Comparison of ENCODE assay signal across 1 cellular context in the genomic region with DNA sequence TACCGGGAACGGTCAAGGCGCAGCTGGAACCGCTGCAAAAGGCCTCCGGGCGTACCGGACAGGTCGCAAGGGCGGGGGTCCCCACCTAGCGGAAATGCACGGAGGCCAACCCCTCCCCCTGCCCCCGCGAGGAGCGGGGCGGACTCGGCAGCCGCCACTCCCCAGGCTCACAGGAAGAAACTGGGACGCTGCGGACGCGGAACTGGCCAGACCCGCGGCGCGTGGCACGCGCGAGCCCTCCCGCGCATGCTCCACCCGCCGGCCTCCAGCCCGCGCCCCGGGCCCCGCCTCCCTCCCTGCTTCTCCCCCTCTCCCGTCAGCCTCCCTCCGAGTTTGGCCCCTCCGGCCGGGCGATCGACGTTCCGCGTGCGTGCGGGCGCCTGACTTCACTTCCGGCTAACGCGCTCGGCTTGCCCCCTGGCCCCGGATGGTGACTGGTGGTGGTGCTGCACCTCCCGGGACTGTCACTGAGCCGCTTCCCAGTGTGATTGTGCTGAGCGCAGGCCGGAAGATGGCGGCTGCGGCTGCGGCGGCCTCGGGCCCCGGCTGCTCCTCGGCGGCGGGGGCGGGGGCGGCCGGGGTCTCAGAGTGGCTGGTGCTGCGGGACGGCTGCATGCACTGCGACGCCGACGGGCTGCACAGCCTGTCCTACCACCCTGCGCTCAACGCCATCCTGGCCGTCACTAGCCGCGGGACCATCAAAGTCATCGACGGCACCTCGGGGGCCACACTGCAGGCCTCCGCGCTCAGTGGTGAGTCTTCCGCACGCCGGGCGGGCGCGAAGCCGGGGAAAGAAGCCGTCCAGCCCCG.
A peak's percentile ranks its signal among the peaks of the same experiment; 100 is the strongest.
TF ChIP-seq lines count a peak whose summit lies in the region.

A gene with protein sequence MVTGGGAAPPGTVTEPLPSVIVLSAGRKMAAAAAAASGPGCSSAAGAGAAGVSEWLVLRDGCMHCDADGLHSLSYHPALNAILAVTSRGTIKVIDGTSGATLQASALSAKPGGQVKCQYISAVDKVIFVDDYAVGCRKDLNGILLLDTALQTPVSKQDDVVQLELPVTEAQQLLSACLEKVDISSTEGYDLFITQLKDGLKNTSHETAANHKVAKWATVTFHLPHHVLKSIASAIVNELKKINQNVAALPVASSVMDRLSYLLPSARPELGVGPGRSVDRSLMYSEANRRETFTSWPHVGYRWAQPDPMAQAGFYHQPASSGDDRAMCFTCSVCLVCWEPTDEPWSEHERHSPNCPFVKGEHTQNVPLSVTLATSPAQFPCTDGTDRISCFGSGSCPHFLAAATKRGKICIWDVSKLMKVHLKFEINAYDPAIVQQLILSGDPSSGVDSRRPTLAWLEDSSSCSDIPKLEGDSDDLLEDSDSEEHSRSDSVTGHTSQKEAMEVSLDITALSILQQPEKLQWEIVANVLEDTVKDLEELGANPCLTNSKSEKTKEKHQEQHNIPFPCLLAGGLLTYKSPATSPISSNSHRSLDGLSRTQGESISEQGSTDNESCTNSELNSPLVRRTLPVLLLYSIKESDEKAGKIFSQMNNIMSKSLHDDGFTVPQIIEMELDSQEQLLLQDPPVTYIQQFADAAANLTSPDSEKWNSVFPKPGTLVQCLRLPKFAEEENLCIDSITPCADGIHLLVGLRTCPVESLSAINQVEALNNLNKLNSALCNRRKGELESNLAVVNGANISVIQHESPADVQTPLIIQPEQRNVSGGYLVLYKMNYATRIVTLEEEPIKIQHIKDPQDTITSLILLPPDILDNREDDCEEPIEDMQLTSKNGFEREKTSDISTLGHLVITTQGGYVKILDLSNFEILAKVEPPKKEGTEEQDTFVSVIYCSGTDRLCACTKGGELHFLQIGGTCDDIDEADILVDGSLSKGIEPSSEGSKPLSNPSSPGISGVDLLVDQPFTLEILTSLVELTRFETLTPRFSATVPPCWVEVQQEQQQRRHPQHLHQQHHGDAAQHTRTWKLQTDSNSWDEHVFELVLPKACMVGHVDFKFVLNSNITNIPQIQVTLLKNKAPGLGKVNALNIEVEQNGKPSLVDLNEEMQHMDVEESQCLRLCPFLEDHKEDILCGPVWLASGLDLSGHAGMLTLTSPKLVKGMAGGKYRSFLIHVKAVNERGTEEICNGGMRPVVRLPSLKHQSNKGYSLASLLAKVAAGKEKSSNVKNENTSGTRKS (N-terminal part only) (plus strand): TSS at position 289 of the 810 bp plus-strand sequence. CDS start 139 bp downstream, at position 428.

TF ChIP-seq in K562, 482 proteins besides CTCF, POLR2A, EP300 and RAD21 (continued from another document and continues in another):
- peak; percentile 41; the same call in 1 of the 2 replicates for TF ChIP-seq SMARCE1 (IDR thresholded peaks at IDR 0.05)
- no peak for TF ChIP-seq NCOA4 (IDR thresholded peaks at IDR 0.05; ENCODE audit: partially characterized antibody)
- 0 out of 2 replicates have a peak, but pooled peaks have one; percentile 27 for TF ChIP-seq HEY1 (CRISPR knock-in tag; IDR thresholded peaks at IDR 0.05; ENCODE audit: borderline replicate concordance)
- TF ChIP-seq MCM3 (IDR thresholded peaks at IDR 0.05), result no peak
- TF ChIP-seq PTTG1 (tag; IDR thresholded peaks at IDR 0.05; ENCODE audit: low read depth), result no peak
- no peak for TF ChIP-seq CBFA2T2 (conservative IDR thresholded peaks at IDR 0.05)
- TF ChIP-seq, protein P1, sequence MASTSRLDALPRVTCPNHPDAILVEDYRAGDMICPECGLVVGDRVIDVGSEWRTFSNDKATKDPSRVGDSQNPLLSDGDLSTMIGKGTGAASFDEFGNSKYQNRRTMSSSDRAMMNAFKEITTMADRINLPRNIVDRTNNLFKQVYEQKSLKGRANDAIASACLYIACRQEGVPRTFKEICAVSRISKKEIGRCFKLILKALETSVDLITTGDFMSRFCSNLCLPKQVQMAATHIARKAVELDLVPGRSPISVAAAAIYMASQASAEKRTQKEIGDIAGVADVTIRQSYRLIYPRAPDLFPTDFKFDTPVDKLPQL (IDR thresholded peaks at IDR 0.05; ENCODE audit: extremely low read depth, insufficient read length), result no peak
- no peak for TF ChIP-seq POU5F1 (IDR thresholded peaks at IDR 0.05; ENCODE audit: borderline replicate concordance, low read depth, low read length, partially characterized antibody)
- peak; percentile 95 for TF ChIP-seq CCNT2 (IDR thresholded peaks at IDR 0.05; ENCODE audit: borderline replicate concordance, extremely low read depth, insufficient read length, low read depth, low read length)
- TF ChIP-seq, protein P2, sequence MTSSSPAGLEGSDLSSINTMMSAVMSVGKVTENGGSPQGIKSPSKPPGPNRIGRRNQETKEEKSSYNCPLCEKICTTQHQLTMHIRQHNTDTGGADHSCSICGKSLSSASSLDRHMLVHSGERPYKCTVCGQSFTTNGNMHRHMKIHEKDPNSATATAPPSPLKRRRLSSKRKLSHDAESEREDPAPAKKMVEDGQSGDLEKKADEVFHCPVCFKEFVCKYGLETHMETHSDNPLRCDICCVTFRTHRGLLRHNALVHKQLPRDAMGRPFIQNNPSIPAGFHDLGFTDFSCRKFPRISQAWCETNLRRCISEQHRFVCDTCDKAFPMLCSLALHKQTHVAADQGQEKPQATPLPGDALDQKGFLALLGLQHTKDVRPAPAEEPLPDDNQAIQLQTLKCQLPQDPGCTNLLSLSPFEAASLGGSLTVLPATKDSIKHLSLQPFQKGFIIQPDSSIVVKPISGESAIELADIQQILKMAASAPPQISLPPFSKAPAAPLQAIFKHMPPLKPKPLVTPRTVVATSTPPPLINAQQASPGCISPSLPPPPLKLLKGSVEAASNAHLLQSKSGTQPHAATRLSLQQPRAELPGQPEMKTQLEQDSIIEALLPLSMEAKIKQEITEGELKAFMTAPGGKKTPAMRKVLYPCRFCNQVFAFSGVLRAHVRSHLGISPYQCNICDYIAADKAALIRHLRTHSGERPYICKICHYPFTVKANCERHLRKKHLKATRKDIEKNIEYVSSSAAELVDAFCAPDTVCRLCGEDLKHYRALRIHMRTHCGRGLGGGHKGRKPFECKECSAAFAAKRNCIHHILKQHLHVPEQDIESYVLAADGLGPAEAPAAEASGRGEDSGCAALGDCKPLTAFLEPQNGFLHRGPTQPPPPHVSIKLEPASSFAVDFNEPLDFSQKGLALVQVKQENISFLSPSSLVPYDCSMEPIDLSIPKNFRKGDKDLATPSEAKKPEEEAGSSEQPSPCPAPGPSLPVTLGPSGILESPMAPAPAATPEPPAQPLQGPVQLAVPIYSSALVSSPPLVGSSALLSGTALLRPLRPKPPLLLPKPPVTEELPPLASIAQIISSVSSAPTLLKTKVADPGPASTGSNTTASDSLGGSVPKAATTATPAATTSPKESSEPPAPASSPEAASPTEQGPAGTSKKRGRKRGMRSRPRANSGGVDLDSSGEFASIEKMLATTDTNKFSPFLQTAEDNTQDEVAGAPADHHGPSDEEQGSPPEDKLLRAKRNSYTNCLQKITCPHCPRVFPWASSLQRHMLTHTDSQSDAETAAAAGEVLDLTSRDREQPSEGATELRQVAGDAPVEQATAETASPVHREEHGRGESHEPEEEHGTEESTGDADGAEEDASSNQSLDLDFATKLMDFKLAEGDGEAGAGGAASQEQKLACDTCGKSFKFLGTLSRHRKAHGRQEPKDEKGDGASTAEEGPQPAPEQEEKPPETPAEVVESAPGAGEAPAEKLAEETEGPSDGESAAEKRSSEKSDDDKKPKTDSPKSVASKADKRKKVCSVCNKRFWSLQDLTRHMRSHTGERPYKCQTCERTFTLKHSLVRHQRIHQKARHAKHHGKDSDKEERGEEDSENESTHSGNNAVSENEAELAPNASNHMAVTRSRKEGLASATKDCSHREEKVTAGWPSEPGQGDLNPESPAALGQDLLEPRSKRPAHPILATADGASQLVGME (CRISPR knock-in tag; IDR thresholded peaks at IDR 0.05), result peak; percentile 82; the same call in 1 of the 2 replicates
- TF ChIP-seq, protein P3, sequence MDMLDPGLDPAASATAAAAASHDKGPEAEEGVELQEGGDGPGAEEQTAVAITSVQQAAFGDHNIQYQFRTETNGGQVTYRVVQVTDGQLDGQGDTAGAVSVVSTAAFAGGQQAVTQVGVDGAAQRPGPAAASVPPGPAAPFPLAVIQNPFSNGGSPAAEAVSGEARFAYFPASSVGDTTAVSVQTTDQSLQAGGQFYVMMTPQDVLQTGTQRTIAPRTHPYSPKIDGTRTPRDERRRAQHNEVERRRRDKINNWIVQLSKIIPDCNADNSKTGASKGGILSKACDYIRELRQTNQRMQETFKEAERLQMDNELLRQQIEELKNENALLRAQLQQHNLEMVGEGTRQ (CRISPR knock-in tag; IDR thresholded peaks at IDR 0.05), result 0 out of 2 replicates have a peak, but pooled peaks have one; percentile 4
- no peak for TF ChIP-seq ZSCAN29 (IDR thresholded peaks at IDR 0.05)
- TF ChIP-seq, protein P4, sequence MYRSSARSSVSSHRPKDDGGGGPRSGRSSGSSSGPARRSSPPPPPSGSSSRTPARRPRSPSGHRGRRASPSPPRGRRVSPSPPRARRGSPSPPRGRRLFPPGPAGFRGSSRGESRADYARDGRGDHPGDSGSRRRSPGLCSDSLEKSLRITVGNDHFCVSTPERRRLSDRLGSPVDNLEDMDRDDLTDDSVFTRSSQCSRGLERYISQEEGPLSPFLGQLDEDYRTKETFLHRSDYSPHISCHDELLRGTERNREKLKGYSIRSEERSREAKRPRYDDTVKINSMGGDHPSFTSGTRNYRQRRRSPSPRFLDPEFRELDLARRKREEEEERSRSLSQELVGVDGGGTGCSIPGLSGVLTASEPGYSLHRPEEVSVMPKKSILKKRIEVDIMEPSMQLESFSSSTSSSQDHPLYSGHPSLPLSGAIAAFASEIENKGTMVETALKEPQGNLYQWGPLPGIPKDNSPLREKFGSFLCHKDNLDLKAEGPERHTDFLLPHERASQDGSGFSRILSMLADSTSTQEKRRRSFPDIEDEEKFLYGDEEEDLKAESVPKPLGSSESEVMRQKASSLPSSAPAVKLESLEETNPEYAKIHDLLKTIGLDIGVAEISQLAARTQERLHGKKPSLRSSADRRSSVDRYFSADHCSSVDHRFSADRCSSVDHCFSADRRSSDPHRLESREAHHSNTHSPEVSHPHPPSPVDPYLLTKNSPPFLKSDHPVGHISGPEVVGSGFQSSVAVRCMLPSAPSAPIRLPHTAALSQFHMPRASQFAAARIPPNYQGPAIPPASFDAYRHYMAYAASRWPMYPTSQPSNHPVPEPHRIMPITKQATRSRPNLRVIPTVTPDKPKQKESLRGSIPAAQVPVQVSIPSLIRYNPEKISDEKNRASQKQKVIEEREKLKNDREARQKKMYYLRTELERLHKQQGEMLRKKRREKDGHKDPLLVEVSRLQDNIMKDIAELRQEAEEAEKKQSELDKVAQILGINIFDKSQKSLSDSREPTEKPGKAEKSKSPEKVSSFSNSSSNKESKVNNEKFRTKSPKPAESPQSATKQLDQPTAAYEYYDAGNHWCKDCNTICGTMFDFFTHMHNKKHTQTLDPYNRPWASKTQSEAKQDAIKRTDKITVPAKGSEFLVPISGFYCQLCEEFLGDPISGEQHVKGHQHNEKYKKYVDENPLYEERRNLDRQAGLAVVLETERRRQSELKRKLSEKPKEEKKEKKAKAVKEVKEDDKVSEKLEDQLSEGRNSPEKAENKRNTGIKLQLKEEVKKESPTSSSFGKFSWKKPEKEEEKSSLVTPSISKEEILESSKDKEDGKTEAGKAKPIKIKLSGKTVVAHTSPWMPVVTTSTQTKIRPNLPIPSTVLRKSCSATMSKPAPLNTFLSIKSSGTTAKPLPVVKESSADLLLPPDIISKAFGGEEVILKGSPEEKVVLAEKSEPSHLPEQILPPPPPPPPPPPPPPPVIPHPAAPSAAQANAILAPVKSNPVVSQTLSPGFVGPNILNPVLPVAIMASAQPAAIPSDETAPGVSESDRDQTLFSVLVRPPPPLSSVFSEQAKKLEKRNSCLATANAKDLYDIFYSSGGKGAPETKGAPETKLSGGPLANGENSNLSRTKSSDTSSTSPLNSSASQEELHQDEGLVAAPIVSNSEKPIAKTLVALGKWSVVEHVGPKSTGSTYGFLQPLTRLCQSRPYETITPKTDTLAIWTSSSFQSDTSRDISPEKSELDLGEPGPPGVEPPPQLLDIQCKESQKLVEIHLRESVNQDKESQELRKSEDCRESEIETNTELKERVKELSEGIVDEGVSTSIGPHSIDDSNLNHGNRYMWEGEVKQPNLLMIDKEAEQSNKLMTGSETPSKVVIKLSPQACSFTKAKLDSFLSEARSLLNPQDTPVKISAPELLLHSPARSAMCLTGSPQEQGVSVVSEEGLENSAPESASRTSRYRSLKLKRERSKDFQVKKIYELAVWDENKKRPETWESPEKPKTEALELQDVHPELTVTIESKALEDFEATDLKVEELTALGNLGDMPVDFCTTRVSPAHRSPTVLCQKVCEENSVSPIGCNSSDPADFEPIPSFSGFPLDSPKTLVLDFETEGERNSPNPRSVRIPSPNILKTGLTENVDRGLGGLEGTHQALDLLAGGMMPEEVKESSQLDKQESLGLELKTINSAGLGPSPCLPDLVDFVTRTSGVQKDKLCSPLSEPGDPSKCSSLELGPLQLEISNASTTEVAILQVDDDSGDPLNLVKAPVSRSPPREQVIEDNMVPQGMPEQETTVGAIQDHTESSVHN (IDR thresholded peaks at IDR 0.05; ENCODE audit: borderline replicate concordance in 1 of 2, low read depth in 1 of 2), result no peak
- no peak for TF ChIP-seq ZNF311 (CRISPR knock-in tag; IDR thresholded peaks at IDR 0.05)
- TF ChIP-seq ZNF217 (CRISPR knock-in tag; IDR thresholded peaks at IDR 0.05), result no peak
- no peak for TF ChIP-seq ZNF212 (CRISPR knock-in tag; IDR thresholded peaks at IDR 0.05)
- TF ChIP-seq SRSF7 (optimal IDR thresholded peaks at IDR 0.05; ENCODE audit: low read depth, low read length), result peak; percentile 72
- TF ChIP-seq KDM5B (IDR thresholded peaks at IDR 0.05; ENCODE audit: insufficient replicate concordance, low read depth, low read length), result peak; percentile 89
